In genomic region chr22:45688606-45689080, GRCh38 we compare ENCODE assay signal across 9 cellular contexts. TPM values are rescaled to one million over a fixed set of nuclear protein-coding genes. Genes with fewer than 3 reads are reported as not detected.
DNase-seq lines count a peak whose midpoint lies in the region; ATAC-seq and TF ChIP-seq lines count a peak whose summit lies in the region.
"Had no signal": no experiment of that assay in that cellular context is flagged by ENCODE, and none has a peak within 500 bp of the region (broad histone marks: within the 10 kb centered on the region; RNA-seq: fewer than 3 reads in every experiment).

No MANE protein-coding gene starts in this region.

- H3K9me3 ChIP-seq in GM23248 (ENCODE audit: low read depth), result no peaks in the 10 kb centered on the region
- no peaks in the 10 kb centered on the region for H3K9me3 ChIP-seq in SJSA1 (replicated peaks)

- ATAC-seq in GM19324 (IDR thresholded peaks at IDR 0.05; ENCODE audit: low FRiP score, unreplicated experiment) (no peak), HG02938 (IDR thresholded peaks at IDR 0.05; ENCODE audit: unreplicated experiment) (no peak)

- H3K4me3 ChIP-seq in GM23248 (0 out of 2 replicates have a peak overlapping the region, but pooled peaks have one; percentile 6), SJSA1 (no peak overlapping the region), fibroblast of mammary gland (ENCODE audit: control insufficient read depth, low read depth, low read length) (no peak overlapping the region), retinal pigment epithelial cell (ENCODE audit: low read length) (no peak overlapping the region)

- DNase-seq in GM23248 (peak; percentile 88), SJSA1 (ENCODE audit: low read depth in 1 of 2, low spot score in 2 of 2) (peak; percentile 79 to 92), fibroblast of mammary gland (ENCODE audit: low read depth) (peak; percentile 82), retinal pigment epithelial cell (ENCODE audit: low read depth) (peak; percentile 89), T-helper 2 cell (no peak), NK-92 (lab: John Stamatoyannopoulos, UW; ENCODE audit: unreplicated experiment) (no peak)
- DNase-seq: activated T-cell treated with anti-CD3 and anti-CD28 coated beads, Interleukin-2, amount 50 U/mL, for 1 hour had no signal

- H3K79me2 ChIP-seq in GM23248 (ENCODE audit: insufficient read depth), result peaks cover 94% of the 10 kb centered on the region

- H3K27me3 ChIP-seq in GM23248 (replicated peaks; ENCODE audit: insufficient read depth), result no peaks in the 10 kb centered on the region
- no peaks in the 10 kb centered on the region for H3K27me3 ChIP-seq in SJSA1 (replicated peaks)

- H2AFZ ChIP-seq in GM23248, result no peak overlapping the region

- H3K9me2 ChIP-seq in GM23248 (ENCODE audit: insufficient read depth), result no peaks in the 10 kb centered on the region

- no peak overlapping the region for H3K9ac ChIP-seq in GM23248

- peaks cover 8% of the 10 kb centered on the region; the same call in 1 of the 2 replicates for H3K36me3 ChIP-seq in GM23248 (ENCODE audit: low read depth)
- H3K36me3 ChIP-seq in SJSA1, result peaks cover 37% of the 10 kb centered on the region

- peak overlapping the region; percentile 61 for H3K4me2 ChIP-seq in GM23248 (ENCODE audit: unreplicated experiment)

- peaks cover 68% of the 10 kb centered on the region for H3F3A ChIP-seq in GM23248 (ENCODE audit: insufficient read depth)

- no peaks in the 10 kb centered on the region for H4K20me1 ChIP-seq in GM23248 (ENCODE audit: insufficient read depth)

- TF ChIP-seq CTCF in fibroblast of mammary gland (conservative IDR thresholded peaks at IDR 0.05; ENCODE audit: control insufficient read depth, insufficient read depth, low read depth, low read length) (no peak), retinal pigment epithelial cell (conservative IDR thresholded peaks at IDR 0.05; ENCODE audit: low read depth, low read length) (no peak)

- H3K27ac ChIP-seq in GM23248, result peak overlapping the region; percentile 59
- H3K27ac ChIP-seq in SJSA1, result peak overlapping the region; percentile 77

- 25 to 31% methylated on average over 4 of the region's 4 CpGs for WGBS in GM23248 (ENCODE audit: low coverage in 1 of 2, low lambda C conversion rate in 2 of 2, missing lambda C conversion rate in 2 of 2), 2 experiments

- in situ Hi-C loops in GM23248 (cut with MboI), result no loop called here

- H3K4me1 ChIP-seq in GM23248 (ENCODE audit: insufficient read depth) (peaks cover 93% of the 10 kb centered on the region), SJSA1 (replicated peaks) (peaks cover 98% of the 10 kb centered on the region)

RNA-seq across cellular contexts. Expression of gene ATXN10, which starts 17.0 kb away (rescaled TPM):
- 108 and 109 TPM in 2 replicates for total RNA-seq in GM23248 (2014; rRNA removed; shearing (Covaris generic))
- 211 and 216 TPM in 2 replicates for polyA plus RNA-seq in GM23248 (2016; fragmentation: Nextera tagmentation; extraction: Ambion mirVana)
- 192 and 302 TPM in 2 replicates for total RNA-seq in SJSA1 (2014; rRNA removed; shearing (Covaris generic))

Comparison
In these comparisons a context has a peak if more than half of its experiments do, and no peak if none do; other contexts are left out.
1. DNase-seq: peak in GM23248 (single experiment), SJSA1 (2 of 2), fibroblast of mammary gland (single experiment) and retinal pigment epithelial cell (single experiment); none in T-helper 2 cell (0 of 5) and NK-92 (single experiment).